Comparison of ENCODE assay signal across 8 cellular contexts in genomic region chr1:51236548-51237312, GRCh38. TPM values are rescaled to one million over a fixed set of nuclear protein-coding genes. Genes with fewer than 3 reads are reported as not detected.
DNase-seq lines count a peak whose midpoint lies in the region; ATAC-seq, FAIRE-seq and TF ChIP-seq lines count a peak whose summit lies in the region.

No MANE protein-coding gene starts in this region.

- H3K27me3 Mint-ChIP-seq in glutamatergic neuron (ENCODE audit: unreplicated experiment) (peaks cover 9% of the 10 kb centered on the region), osteocyte (ENCODE audit: unreplicated experiment) (no peaks in the 10 kb centered on the region)

- peaks cover 3% of the 10 kb centered on the region for H3F3A ChIP-seq in PC-3 (ENCODE audit: low read length, unreplicated experiment)

- BruUV-seq in PC-3 (replicated peaks; lab: Mats Ljungman, UMichigan): TSS peak; percentile 90

- peak overlapping the region; percentile 94 for H2AFZ ChIP-seq in PC-3 (ENCODE audit: low read length)

- CTCF ChIA-PET in PC-3 (lab: Charles Lee): interaction anchor here (0.6 to 0.7 kb wide), 2 partner anchors 30 to 60 kb away, joined by 3 to 4 read pairs; no protein-coding TSS in a partner anchor

- H3K4me1 ChIP-seq in PC-3 (ENCODE audit: insufficient read depth, low read length): peaks cover 23% of the 10 kb centered on the region

- no peaks in the 10 kb centered on the region for H3K36me3 ChIP-seq in PC-3 (ENCODE audit: low read depth, low read length)

- H3K27me3 ChIP-seq in PC-3 (ENCODE audit: low read length): no peaks in the 10 kb centered on the region

- peak overlapping the region; percentile 87 for H3K4me2 ChIP-seq in PC-3 (ENCODE audit: low read length)

- H3K36me3 Mint-ChIP-seq in glutamatergic neuron (ENCODE audit: unreplicated experiment) (no peaks in the 10 kb centered on the region), osteocyte (ENCODE audit: unreplicated experiment) (peaks cover 2% of the 10 kb centered on the region)

- no peaks in the 10 kb centered on the region for H3K9me3 ChIP-seq in PC-3 (ENCODE audit: low read length)

- no peaks in the 10 kb centered on the region for H3K9me2 ChIP-seq in PC-3 (replicated peaks; ENCODE audit: low read length)

- H3K4me3 Mint-ChIP-seq in glutamatergic neuron (ENCODE audit: unreplicated experiment) (no peak overlapping the region), osteocyte (ENCODE audit: unreplicated experiment) (no peak overlapping the region)

- DNase-seq in SHP77 (lab: John Stamatoyannopoulos, UW) (peak; percentile 10 to 31), SHP77 treated with DMSO at 0.1 percent for 48 hours (lab: John Stamatoyannopoulos, UW) (no peak), PC-3 (peak; percentile 26), glutamatergic neuron (peak; percentile 43), osteocyte (ENCODE audit: extremely low spot score, unreplicated experiment) (peak; percentile 85), urothelium cell line (ENCODE audit: low spot score) (peak; percentile 40)
- peak; percentile 41 for DNase-seq in activated naive CD4-positive, alpha-beta T cell treated with Interleukin-2 at 50 U/mL for 16 hours

- H3K27ac Mint-ChIP-seq in glutamatergic neuron (ENCODE audit: unreplicated experiment): no peak overlapping the region
- no peak overlapping the region for H3K27ac Mint-ChIP-seq in osteocyte (ENCODE audit: unreplicated experiment)

- peak overlapping the region; percentile 92 for H3K9ac ChIP-seq in PC-3 (ENCODE audit: low read length)

- peak overlapping the region; percentile 96 for H3K4me3 ChIP-seq in PC-3 (ENCODE audit: low read length)

- H3K4me1 Mint-ChIP-seq in glutamatergic neuron (ENCODE audit: low read depth, unreplicated experiment) (peaks cover 17% of the 10 kb centered on the region), osteocyte (ENCODE audit: unreplicated experiment) (peaks cover 38% of the 10 kb centered on the region)

- TF ChIP-seq CTCF in PC-3 (conservative IDR thresholded peaks at IDR 0.05; ENCODE audit: low read depth, low read length) (no peak), glutamatergic neuron (IDR thresholded peaks at IDR 0.05; ENCODE audit: partially characterized antibody, unreplicated experiment) (no peak), osteocyte (IDR thresholded peaks at IDR 0.05) (no peak)

- POLR2A ChIA-PET in PC-3 (lab: Charles Lee; ENCODE audit: unreplicated experiment): no interaction called here

- ATAC-seq in HG03139 (IDR thresholded peaks at IDR 0.05; ENCODE audit: unreplicated experiment) (peak; percentile 6), PC-3 (peak; percentile 21)

- H3K9me3 Mint-ChIP-seq in glutamatergic neuron (ENCODE audit: unreplicated experiment): peaks cover 15% of the 10 kb centered on the region
- H3K9me3 Mint-ChIP-seq in osteocyte (ENCODE audit: unreplicated experiment): no peaks in the 10 kb centered on the region

- peaks cover 30% of the 10 kb centered on the region for H4K20me1 ChIP-seq in PC-3 (ENCODE audit: low read length)

- peak overlapping the region; percentile 25 for H3K27ac ChIP-seq in PC-3 (ENCODE audit: low read length)

- intact Hi-C loops in PC-3 (cut with micrococcal nuclease): loop anchor here (1.0 to 5.0 kb wide), 2 partner anchors 44 to 61 kb away; no protein-coding TSS in a partner anchor

- peaks cover 54% of the 10 kb centered on the region for H3K79me2 ChIP-seq in PC-3 (ENCODE audit: low read length)

- no peak for FAIRE-seq in urothelium cell line (lab: Jason Lieb, UNC)

RNA-seq across cellular contexts. Expression of gene RNF11, which starts 0.7 kb away (rescaled TPM):
- 117 and 169 TPM in 2 replicates for total RNA-seq in PC-3 (2014; rRNA removed)
- total RNA-seq in glutamatergic neuron (ENCODE audit: unreplicated experiment): 81.6 TPM
- total RNA-seq in osteocyte: 100 and 102 TPM in 2 replicates
